In the genomic region with DNA sequence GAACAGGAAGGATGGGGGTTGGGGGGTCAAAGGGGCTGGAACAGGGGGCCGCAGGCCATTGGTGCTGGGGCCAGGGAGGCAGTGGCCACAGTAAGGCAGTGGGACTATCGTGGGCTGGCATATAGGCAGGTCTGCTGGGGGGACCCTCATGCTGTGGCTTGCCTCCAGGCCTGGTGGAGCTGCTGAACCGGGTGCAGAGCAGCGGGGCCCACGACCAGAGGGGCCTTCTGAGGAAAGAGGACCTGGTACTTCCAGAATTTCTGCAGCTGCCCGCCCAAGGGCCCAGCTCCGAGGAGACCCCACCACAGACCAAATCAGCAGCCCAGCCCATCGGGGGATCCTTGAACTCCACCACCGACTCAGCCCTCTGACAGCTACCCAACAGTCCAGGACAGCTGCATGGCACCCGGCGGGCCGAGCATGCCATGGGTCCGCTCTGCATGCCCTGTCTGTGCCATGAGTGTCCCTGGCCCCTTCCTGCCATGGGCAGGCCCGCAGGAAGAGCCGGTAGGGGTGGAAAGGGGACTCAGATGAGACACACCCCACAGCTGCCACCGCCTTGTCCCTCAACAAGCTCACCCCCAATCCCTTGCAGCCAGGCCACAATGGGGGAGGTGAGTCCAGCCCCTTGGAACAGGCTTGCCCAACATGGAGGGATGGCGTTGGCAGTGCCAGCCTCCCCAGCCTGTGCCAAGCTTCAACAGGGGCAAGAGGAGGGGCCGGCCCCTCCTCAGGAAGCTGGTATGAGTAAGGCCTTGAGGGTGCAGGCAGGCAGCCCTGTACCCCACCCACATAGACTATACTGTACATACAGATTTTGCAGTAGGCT, we compare ENCODE assay signal across 1 cellular context.
TF ChIP-seq lines count a peak whose summit lies in the region.

No MANE protein-coding gene starts in this region.

TF ChIP-seq in HEK293, 187 proteins besides CTCF, POLR2A, EP300 and RAD21 (continued from another document):
- TF ChIP-seq HIC1 (tag by site-specific recombination; IDR thresholded peaks at IDR 0.05) (peak; percentile 31; the same call in 1 of the 2 replicates), ZNF341 (tag by site-specific recombination; IDR thresholded peaks at IDR 0.05; ENCODE audit: low read depth) (no peak), GLIS2 (tag by site-specific recombination; IDR thresholded peaks at IDR 0.05) (peak; percentile 66), ZNF692 (tag by site-specific recombination; IDR thresholded peaks at IDR 0.05) (peak; percentile 62), ZNF837 (tag by site-specific recombination; IDR thresholded peaks at IDR 0.05) (no peak)
